ENCODE assay signal across 8 cellular contexts in the genomic region with DNA sequence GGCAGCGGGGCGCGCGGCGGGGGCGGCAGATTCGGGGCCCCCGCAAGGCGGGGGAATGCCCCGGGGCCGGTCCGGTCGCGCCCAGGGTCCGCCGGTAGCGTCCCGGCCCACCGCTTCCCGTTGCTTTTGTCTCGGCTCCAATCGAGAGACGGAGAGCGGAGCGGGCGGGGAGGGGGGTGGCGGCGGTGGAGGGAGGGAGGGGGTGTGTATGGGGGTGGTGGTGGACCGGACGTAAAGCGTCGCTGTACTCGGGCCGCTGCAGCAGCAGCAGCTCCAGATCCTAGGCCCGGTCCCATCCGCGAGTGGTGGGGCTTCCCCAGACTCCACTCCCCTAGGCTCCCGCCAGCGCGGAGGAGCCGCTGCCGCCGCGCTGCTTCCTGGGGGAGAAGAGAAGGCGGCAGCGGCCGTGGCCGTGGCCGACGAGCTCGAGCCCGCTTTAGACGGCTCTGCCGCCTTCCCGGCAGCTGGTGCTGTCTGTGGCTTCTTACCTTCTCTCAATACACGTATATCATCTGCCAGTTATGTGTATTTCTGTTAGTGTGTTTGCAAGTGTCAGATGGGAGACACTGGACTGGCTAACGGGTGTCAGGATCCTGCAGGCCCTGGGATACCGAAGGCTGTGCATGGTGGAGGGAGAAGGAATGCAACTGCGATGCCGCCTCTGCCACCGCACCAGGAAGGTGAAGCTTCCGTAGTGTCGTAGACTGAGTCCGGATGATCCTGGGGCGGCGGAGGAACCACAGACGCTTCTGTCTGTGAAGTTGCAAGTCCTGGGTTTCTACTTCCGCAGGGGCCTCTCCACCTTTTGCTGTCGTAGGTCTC. TPM values are rescaled to one million over a fixed set of nuclear protein-coding genes. Genes with fewer than 3 reads are reported as not detected.
DNase-seq lines count a peak whose midpoint lies in the region; ATAC-seq and TF ChIP-seq lines count a peak whose summit lies in the region.

No MANE protein-coding gene starts in this region.

- peak overlapping the region; percentile 90 for H2AFZ ChIP-seq in mammary epithelial cell (ENCODE audit: low read depth, low read length)

- peak; percentile 55 for ATAC-seq in HG02852 (IDR thresholded peaks at IDR 0.05; ENCODE audit: unreplicated experiment)

- H3K9ac ChIP-seq in mammary epithelial cell (ENCODE audit: insufficient read depth, low read length): peak overlapping the region; percentile 99

- intact Hi-C loops in mammary epithelial cell (cut with micrococcal nuclease): loop anchor here (1.0 to 5.0 kb wide), 6 partner anchors 124 to 345 kb away; a partner anchor contains a TSS

- peak overlapping the region; percentile 99 for H3K27ac ChIP-seq in VCaP
- H3K27ac ChIP-seq in mammary epithelial cell (ENCODE audit: insufficient read depth, low read depth, low read length): peak overlapping the region; percentile 99

- peaks cover 16% of the 10 kb centered on the region for H3K4me1 ChIP-seq in mammary epithelial cell (ENCODE audit: insufficient read depth, low read length)

- DNase-seq in NCI-H187 (lab: John Stamatoyannopoulos, UW): peak; percentile 61 to 87
- DNase-seq in NCI-H187 treated with DMSO at 0.1 percent for 48 hours (lab: John Stamatoyannopoulos, UW): no peak
- peak; percentile 57 for DNase-seq in NCI-H2029 (lab: John Stamatoyannopoulos, UW)
- DNase-seq in mammary epithelial cell: peak; percentile 58
- DNase-seq in inferior parietal cortex (ENCODE audit: extremely low spot score): peak; percentile 33
- peak; percentile 47 to 54 for DNase-seq in stimulated activated CD4-positive, alpha-beta T cell treated with anti-CD3 and anti-CD28 coated beads, Interleukin-12 subunit alpha, Interleukin-12 subunit beta, amount 100 ng/mL, for 24 hours (ENCODE audit: low read depth in 2 of 2)

- no peaks in the 10 kb centered on the region for H3K9me3 ChIP-seq in mammary epithelial cell (replicated peaks; ENCODE audit: insufficient read depth, low read length)

- dilution Hi-C loops in mammary epithelial cell (cut with HindIII; ENCODE audit: low sequenced_read_pairs): no loop called here

- H3K4me2 ChIP-seq in mammary epithelial cell (ENCODE audit: insufficient read depth, low read depth, low read length): peak overlapping the region; percentile 87

- no peaks in the 10 kb centered on the region for H3K27me3 ChIP-seq in mammary epithelial cell (ENCODE audit: insufficient read depth, low read length)

- H3K4me3 ChIP-seq in mammary epithelial cell (replicated peaks in 1 of 3; ENCODE audit: insufficient read depth in 1 of 3, low read depth in 2 of 3, low read length in 3 of 3): peak overlapping the region; percentile 64 to 96 (median 93)

- H3K36me3 ChIP-seq in mammary epithelial cell (ENCODE audit: insufficient read depth, low read length): no peaks in the 10 kb centered on the region

- CTCF ChIA-PET in mammary epithelial cell (lab: Charles Lee; ENCODE audit: low non-redundant PET): no interaction called here

- in situ Hi-C loops in mammary epithelial cell (cut with MboI; ENCODE audit: low sequenced_read_pairs in 2 of 2): loop anchor here in 1 of 2 donors (5.0 kb wide), 1 partner anchor 346 kb away; no protein-coding TSS in a partner anchor

- BruUV-seq in mammary epithelial cell (replicated peaks; lab: Mats Ljungman, UMichigan): no TSS peak

- WGBS in mammary epithelial cell (ENCODE audit: low coverage, missing lambda C conversion rate): under 1% methylated on average over 25 of the region's 69 CpGs

- TF ChIP-seq CTCF in VCaP (conservative IDR thresholded peaks at IDR 0.05): no peak
- no peak for TF ChIP-seq CTCF in mammary epithelial cell (conservative IDR thresholded peaks at IDR 0.05 in 1 of 2, IDR thresholded peaks at IDR 0.05 in 1 of 2; ENCODE audit: extremely low read depth in 1 of 2, insufficient read depth in 1 of 2, low read depth in 1 of 2, low read length in 2 of 2)

- no peaks in the 10 kb centered on the region for H4K20me1 ChIP-seq in mammary epithelial cell (ENCODE audit: insufficient read depth, low read length)

- peaks cover 63% of the 10 kb centered on the region for H3K79me2 ChIP-seq in mammary epithelial cell (ENCODE audit: insufficient read depth, low read length)

RNA-seq across cellular contexts. Expression of a gene that starts 0.5 kb away (rescaled TPM):
- total RNA-seq in mammary epithelial cell: 100 to 1,000 TPM in 1 of 2 donors, 10 to 100 TPM in 1; 62.5 to 123 TPM
- 61.9 TPM for polyA plus RNA-seq in mammary epithelial cell
- polyA minus RNA-seq in mammary epithelial cell: 81.6 TPM
